ENCODE assay signal across 1 cellular context in genomic region chr2:203535078-203535783, GRCh38.
TF ChIP-seq lines count a peak whose summit lies in the region.

TSS of gene RAPH1 (minus strand) at chr2:203535301. CDS start at chr2:203495353, 39,948 bp downstream.

TF ChIP-seq in HEK293, 187 proteins besides CTCF, POLR2A, EP300 and RAD21 (continued from another document and continues in another):
- TF ChIP-seq, protein P1, sequence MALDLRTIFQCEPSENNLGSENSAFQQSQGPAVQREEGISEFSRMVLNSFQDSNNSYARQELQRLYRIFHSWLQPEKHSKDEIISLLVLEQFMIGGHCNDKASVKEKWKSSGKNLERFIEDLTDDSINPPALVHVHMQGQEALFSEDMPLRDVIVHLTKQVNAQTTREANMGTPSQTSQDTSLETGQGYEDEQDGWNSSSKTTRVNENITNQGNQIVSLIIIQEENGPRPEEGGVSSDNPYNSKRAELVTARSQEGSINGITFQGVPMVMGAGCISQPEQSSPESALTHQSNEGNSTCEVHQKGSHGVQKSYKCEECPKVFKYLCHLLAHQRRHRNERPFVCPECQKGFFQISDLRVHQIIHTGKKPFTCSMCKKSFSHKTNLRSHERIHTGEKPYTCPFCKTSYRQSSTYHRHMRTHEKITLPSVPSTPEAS (tag by site-specific recombination; IDR thresholded peaks at IDR 0.05), result no peak
- TF ChIP-seq BCL6B (tag by site-specific recombination; IDR thresholded peaks at IDR 0.05) (no peak), ZNF521 (tag by site-specific recombination; IDR thresholded peaks at IDR 0.05) (no peak), ZNF404 (tag by site-specific recombination; IDR thresholded peaks at IDR 0.05) (no peak), ZBTB8A (tag by site-specific recombination; IDR thresholded peaks at IDR 0.05) (peak; percentile 94), ZNF211 (tag by site-specific recombination; IDR thresholded peaks at IDR 0.05; ENCODE audit: low read depth) (no peak), ZNF792 (tag by site-specific recombination; IDR thresholded peaks at IDR 0.05) (no peak), SCRT1 (tag by site-specific recombination; IDR thresholded peaks at IDR 0.05; ENCODE audit: borderline replicate concordance) (no peak), ZNF335 (tag by site-specific recombination; conservative IDR thresholded peaks at IDR 0.05) (no peak), KLF9 (tag by site-specific recombination; IDR thresholded peaks at IDR 0.05; ENCODE audit: low read depth) (peak; percentile 25; the same call in 1 of the 2 replicates), ZNF426 (tag by site-specific recombination; IDR thresholded peaks at IDR 0.05) (no peak), MZF1 (tag by site-specific recombination; IDR thresholded peaks at IDR 0.05; ENCODE audit: borderline replicate concordance) (0 out of 2 replicates have a peak, but pooled peaks have one; percentile 21), ZNF600 (tag by site-specific recombination; IDR thresholded peaks at IDR 0.05) (no peak), ZFHX2 (tag by site-specific recombination; conservative IDR thresholded peaks at IDR 0.05) (peak; percentile 34; the same call in 1 of the 2 replicates), KLF16 (tag by site-specific recombination; IDR thresholded peaks at IDR 0.05) (no peak), ZNF555 (tag by site-specific recombination; conservative IDR thresholded peaks at IDR 0.05) (no peak), ZSCAN30 (tag by site-specific recombination; IDR thresholded peaks at IDR 0.05) (0 out of 2 replicates have a peak, but pooled peaks have one; percentile 13), TCF7L2 (IDR thresholded peaks at IDR 0.05; ENCODE audit: borderline replicate concordance, low read depth, low read length) (no peak), KLF17 (tag by site-specific recombination; IDR thresholded peaks at IDR 0.05) (no peak), ZNF621 (tag by site-specific recombination; IDR thresholded peaks at IDR 0.05) (no peak), ZNF654 (tag by site-specific recombination; IDR thresholded peaks at IDR 0.05; ENCODE audit: low read depth) (no peak), ZBTB26 (tag by site-specific recombination; optimal IDR thresholded peaks at IDR 0.05) (peak; percentile 81), YY2 (tag by site-specific recombination; IDR thresholded peaks at IDR 0.05) (no peak), ZNF768 (tag by site-specific recombination; IDR thresholded peaks at IDR 0.05) (0 out of 2 replicates have a peak, but pooled peaks have one; percentile 21), HOXA7 (CRISPR knock-in tag; IDR thresholded peaks at IDR 0.05; ENCODE audit: borderline replicate concordance) (no peak), REST (tag by site-specific recombination; IDR thresholded peaks at IDR 0.05) (no peak), PRDM1 (tag by site-specific recombination; IDR thresholded peaks at IDR 0.05) (no peak), ZNF138 (tag by site-specific recombination; IDR thresholded peaks at IDR 0.05; ENCODE audit: borderline replicate concordance) (no peak), KLF8 (tag by site-specific recombination; IDR thresholded peaks at IDR 0.05) (peak; percentile 47; the same call in 1 of the 2 replicates), ZNF580 (tag by site-specific recombination; IDR thresholded peaks at IDR 0.05) (no peak), ZXDB (tag by site-specific recombination; IDR thresholded peaks at IDR 0.05) (0 out of 2 replicates have a peak, but pooled peaks have one; percentile 19), ZNF169 (tag by site-specific recombination; IDR thresholded peaks at IDR 0.05) (no peak), KLF7 (tag by site-specific recombination; IDR thresholded peaks at IDR 0.05; ENCODE audit: borderline replicate concordance) (no peak), ZNF530 (tag by site-specific recombination; IDR thresholded peaks at IDR 0.05; ENCODE audit: low read depth) (no peak), ZNF561 (tag by site-specific recombination; IDR thresholded peaks at IDR 0.05; ENCODE audit: borderline replicate concordance) (peak; percentile 42; the same call in 1 of the 2 replicates), ZNF558 (tag by site-specific recombination; IDR thresholded peaks at IDR 0.05) (no peak), ZEB2 (tag by site-specific recombination; IDR thresholded peaks at IDR 0.05) (0 out of 2 replicates have a peak, but pooled peaks have one; percentile 27)
- TF ChIP-seq, protein P2, sequence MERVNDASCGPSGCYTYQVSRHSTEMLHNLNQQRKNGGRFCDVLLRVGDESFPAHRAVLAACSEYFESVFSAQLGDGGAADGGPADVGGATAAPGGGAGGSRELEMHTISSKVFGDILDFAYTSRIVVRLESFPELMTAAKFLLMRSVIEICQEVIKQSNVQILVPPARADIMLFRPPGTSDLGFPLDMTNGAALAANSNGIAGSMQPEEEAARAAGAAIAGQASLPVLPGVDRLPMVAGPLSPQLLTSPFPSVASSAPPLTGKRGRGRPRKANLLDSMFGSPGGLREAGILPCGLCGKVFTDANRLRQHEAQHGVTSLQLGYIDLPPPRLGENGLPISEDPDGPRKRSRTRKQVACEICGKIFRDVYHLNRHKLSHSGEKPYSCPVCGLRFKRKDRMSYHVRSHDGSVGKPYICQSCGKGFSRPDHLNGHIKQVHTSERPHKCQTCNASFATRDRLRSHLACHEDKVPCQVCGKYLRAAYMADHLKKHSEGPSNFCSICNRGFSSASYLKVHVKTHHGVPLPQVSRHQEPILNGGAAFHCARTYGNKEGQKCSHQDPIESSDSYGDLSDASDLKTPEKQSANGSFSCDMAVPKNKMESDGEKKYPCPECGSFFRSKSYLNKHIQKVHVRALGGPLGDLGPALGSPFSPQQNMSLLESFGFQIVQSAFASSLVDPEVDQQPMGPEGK (tag by site-specific recombination; IDR thresholded peaks at IDR 0.05), result peak; percentile 14; the same call in 1 of the 2 replicates
- TF ChIP-seq, protein P3, sequence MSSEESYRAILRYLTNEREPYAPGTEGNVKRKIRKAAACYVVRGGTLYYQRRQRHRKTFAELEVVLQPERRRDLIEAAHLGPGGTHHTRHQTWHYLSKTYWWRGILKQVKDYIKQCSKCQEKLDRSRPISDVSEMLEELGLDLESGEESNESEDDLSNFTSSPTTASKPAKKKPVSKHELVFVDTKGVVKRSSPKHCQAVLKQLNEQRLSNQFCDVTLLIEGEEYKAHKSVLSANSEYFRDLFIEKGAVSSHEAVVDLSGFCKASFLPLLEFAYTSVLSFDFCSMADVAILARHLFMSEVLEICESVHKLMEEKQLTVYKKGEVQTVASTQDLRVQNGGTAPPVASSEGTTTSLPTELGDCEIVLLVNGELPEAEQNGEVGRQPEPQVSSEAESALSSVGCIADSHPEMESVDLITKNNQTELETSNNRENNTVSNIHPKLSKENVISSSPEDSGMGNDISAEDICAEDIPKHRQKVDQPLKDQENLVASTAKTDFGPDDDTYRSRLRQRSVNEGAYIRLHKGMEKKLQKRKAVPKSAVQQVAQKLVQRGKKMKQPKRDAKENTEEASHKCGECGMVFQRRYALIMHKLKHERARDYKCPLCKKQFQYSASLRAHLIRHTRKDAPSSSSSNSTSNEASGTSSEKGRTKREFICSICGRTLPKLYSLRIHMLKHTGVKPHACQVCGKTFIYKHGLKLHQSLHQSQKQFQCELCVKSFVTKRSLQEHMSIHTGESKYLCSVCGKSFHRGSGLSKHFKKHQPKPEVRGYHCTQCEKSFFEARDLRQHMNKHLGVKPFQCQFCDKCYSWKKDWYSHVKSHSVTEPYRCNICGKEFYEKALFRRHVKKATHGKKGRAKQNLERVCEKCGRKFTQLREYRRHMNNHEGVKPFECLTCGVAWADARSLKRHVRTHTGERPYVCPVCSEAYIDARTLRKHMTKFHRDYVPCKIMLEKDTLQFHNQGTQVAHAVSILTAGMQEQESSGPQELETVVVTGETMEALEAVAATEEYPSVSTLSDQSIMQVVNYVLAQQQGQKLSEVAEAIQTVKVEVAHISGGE (tag by site-specific recombination; conservative IDR thresholded peaks at IDR 0.05; ENCODE audit: low read depth), result peak; percentile 36; the same call in 1 of the 2 replicates
- TF ChIP-seq, protein P4, sequence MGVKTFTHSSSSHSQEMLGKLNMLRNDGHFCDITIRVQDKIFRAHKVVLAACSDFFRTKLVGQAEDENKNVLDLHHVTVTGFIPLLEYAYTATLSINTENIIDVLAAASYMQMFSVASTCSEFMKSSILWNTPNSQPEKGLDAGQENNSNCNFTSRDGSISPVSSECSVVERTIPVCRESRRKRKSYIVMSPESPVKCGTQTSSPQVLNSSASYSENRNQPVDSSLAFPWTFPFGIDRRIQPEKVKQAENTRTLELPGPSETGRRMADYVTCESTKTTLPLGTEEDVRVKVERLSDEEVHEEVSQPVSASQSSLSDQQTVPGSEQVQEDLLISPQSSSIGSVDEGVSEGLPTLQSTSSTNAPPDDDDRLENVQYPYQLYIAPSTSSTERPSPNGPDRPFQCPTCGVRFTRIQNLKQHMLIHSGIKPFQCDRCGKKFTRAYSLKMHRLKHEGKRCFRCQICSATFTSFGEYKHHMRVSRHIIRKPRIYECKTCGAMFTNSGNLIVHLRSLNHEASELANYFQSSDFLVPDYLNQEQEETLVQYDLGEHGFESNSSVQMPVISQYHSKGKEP (tag by site-specific recombination; IDR thresholded peaks at IDR 0.05), result no peak
- TF ChIP-seq, protein P5, sequence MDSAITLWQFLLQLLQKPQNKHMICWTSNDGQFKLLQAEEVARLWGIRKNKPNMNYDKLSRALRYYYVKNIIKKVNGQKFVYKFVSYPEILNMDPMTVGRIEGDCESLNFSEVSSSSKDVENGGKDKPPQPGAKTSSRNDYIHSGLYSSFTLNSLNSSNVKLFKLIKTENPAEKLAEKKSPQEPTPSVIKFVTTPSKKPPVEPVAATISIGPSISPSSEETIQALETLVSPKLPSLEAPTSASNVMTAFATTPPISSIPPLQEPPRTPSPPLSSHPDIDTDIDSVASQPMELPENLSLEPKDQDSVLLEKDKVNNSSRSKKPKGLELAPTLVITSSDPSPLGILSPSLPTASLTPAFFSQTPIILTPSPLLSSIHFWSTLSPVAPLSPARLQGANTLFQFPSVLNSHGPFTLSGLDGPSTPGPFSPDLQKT (IDR thresholded peaks at IDR 0.05; ENCODE audit: borderline replicate concordance, low read depth, low read length), result peak; percentile 86; the same call in 1 of the 2 replicates
- TF ChIP-seq, protein P6, sequence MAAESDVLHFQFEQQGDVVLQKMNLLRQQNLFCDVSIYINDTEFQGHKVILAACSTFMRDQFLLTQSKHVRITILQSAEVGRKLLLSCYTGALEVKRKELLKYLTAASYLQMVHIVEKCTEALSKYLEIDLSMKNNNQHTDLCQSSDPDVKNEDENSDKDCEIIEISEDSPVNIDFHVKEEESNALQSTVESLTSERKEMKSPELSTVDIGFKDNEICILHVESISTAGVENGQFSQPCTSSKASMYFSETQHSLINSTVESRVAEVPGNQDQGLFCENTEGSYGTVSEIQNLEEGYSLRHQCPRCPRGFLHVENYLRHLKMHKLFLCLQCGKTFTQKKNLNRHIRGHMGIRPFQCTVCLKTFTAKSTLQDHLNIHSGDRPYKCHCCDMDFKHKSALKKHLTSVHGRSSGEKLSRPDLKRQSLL (tag by site-specific recombination; IDR thresholded peaks at IDR 0.05), result no peak
